Comparison of ENCODE assay signal across 1 cellular context in genomic region chr12:28190321-28191017, GRCh38.
TF ChIP-seq lines count a peak whose summit lies in the region.

A gene with protein sequence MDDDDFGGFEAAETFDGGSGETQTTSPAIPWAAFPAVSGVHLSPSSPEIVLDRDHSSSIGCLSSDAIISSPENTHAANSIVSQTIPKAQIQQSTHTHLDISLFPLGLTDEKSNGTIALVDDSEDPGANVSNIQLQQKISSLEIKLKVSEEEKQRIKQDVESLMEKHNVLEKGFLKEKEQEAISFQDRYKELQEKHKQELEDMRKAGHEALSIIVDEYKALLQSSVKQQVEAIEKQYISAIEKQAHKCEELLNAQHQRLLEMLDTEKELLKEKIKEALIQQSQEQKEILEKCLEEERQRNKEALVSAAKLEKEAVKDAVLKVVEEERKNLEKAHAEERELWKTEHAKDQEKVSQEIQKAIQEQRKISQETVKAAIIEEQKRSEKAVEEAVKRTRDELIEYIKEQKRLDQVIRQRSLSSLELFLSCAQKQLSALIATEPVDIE (plus strand): TSS chr12:28190456. CDS start chr12:28257216, 66,760 bp downstream.

TF ChIP-seq in HepG2, 621 proteins besides CTCF, POLR2A, EP300 and RAD21 (continued from another document and continues in another):
- TF ChIP-seq, protein P1, sequence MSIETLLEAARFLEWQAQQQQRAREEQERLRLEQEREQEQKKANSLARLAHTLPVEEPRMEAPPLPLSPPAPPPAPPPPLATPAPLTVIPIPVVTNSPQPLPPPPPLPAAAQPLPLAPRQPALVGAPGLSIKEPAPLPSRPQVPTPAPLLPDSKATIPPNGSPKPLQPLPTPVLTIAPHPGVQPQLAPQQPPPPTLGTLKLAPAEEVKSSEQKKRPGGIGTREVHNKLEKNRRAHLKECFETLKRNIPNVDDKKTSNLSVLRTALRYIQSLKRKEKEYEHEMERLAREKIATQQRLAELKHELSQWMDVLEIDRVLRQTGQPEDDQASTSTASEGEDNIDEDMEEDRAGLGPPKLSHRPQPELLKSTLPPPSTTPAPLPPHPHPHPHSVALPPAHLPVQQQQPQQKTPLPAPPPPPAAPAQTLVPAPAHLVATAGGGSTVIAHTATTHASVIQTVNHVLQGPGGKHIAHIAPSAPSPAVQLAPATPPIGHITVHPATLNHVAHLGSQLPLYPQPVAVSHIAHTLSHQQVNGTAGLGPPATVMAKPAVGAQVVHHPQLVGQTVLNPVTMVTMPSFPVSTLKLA (IDR thresholded peaks at IDR 0.05): peak; percentile 56
- TF ChIP-seq HMGXB3 (CRISPR knock-in tag; IDR thresholded peaks at IDR 0.05; ENCODE audit: borderline replicate concordance) (no peak; the same call in none of the 2 replicates), ZBTB38 (CRISPR knock-in tag; IDR thresholded peaks at IDR 0.05) (peak; percentile 84), ATF4 (CRISPR knock-in tag; IDR thresholded peaks at IDR 0.05) (peak in 1 of 2 experiments; percentile 79; a peak in 2 of 4 replicates), SALL1 (CRISPR knock-in tag; IDR thresholded peaks at IDR 0.05) (peak; percentile 89), TOPORS (CRISPR knock-in tag; IDR thresholded peaks at IDR 0.05) (no peak), ELF3 (CRISPR knock-in tag; IDR thresholded peaks at IDR 0.05) (peak; percentile 36; the same call in 1 of the 2 replicates), ZNF180 (CRISPR knock-in tag; IDR thresholded peaks at IDR 0.05; ENCODE audit: borderline replicate concordance, low read depth) (peak; percentile 72; the same call in 1 of the 2 replicates), ZFP1 (CRISPR knock-in tag; IDR thresholded peaks at IDR 0.05) (peak; percentile 13; the same call in 1 of the 2 replicates), NR2F2 (IDR thresholded peaks at IDR 0.05; ENCODE audit: borderline replicate concordance, low read depth) (no peak), NCOR1 (IDR thresholded peaks at IDR 0.05; ENCODE audit: borderline replicate concordance, low read length) (no peak), ZNF460 (CRISPR knock-in tag; IDR thresholded peaks at IDR 0.05; ENCODE audit: borderline replicate concordance) (no peak), HMGA1 (CRISPR knock-in tag; conservative IDR thresholded peaks at IDR 0.05) (no peak), ZNF740 (CRISPR knock-in tag; IDR thresholded peaks at IDR 0.05) (peak; percentile 68), HNF4G (IDR thresholded peaks at IDR 0.05; ENCODE audit: borderline replicate concordance, low read depth, low read length) (no peak), HNF4G (CRISPR knock-in tag; IDR thresholded peaks at IDR 0.05; ENCODE audit: borderline replicate concordance, low read depth) (peak; percentile 72; the same call in 1 of the 2 replicates), ZNF839 (CRISPR knock-in tag; IDR thresholded peaks at IDR 0.05; ENCODE audit: borderline replicate concordance) (0 out of 2 replicates have a peak, but pooled peaks have one; percentile 56), ZSCAN9 (CRISPR knock-in tag; IDR thresholded peaks at IDR 0.05; ENCODE audit: borderline replicate concordance) (peak; percentile 76; the same call in 1 of the 2 replicates), REL (CRISPR knock-in tag; conservative IDR thresholded peaks at IDR 0.05) (peak; percentile 56; the same call in 1 of the 2 replicates), RARA (CRISPR knock-in tag; IDR thresholded peaks at IDR 0.05) (peak; percentile 40; the same call in 1 of the 2 replicates), ZNF232 (CRISPR knock-in tag; IDR thresholded peaks at IDR 0.05; ENCODE audit: borderline replicate concordance) (peak; percentile 85; the same call in 1 of the 2 replicates), ZNF564 (CRISPR knock-in tag; IDR thresholded peaks at IDR 0.05) (peak; percentile 91), ZNF567 (CRISPR knock-in tag; IDR thresholded peaks at IDR 0.05; ENCODE audit: borderline replicate concordance) (no peak; the same call in 1 of the 2 replicates), ZMAT5 (CRISPR knock-in tag; IDR thresholded peaks at IDR 0.05; ENCODE audit: borderline replicate concordance, low read depth) (peak; percentile 61; the same call in 1 of the 2 replicates), ZNF431 (CRISPR knock-in tag; IDR thresholded peaks at IDR 0.05; ENCODE audit: borderline replicate concordance, low read depth) (0 out of 2 replicates have a peak, but pooled peaks have one; percentile 50), PHF8 (CRISPR knock-in tag; IDR thresholded peaks at IDR 0.05) (peak; percentile 95), ZFP41 (CRISPR knock-in tag; IDR thresholded peaks at IDR 0.05; ENCODE audit: borderline replicate concordance) (peak; percentile 93), TAF1 (CRISPR knock-in tag; IDR thresholded peaks at IDR 0.05) (peak; percentile 73), HNRNPL (IDR thresholded peaks at IDR 0.05; ENCODE audit: low read depth, low read length) (0 out of 2 replicates have a peak, but pooled peaks have one; percentile 9), ZNF414 (CRISPR knock-in tag; IDR thresholded peaks at IDR 0.05) (peak; percentile 68; the same call in 1 of the 2 replicates), FOXA1 (IDR thresholded peaks at IDR 0.05) (no peak), FOXA1 (CRISPR knock-in tag; IDR thresholded peaks at IDR 0.05) (peak; percentile 83), ZNF264 (CRISPR knock-in tag; IDR thresholded peaks at IDR 0.05) (0 out of 2 replicates have a peak, but pooled peaks have one; percentile 7), ZKSCAN1 (IDR thresholded peaks at IDR 0.05; ENCODE audit: low read length) (no peak), ZNF703 (CRISPR knock-in tag; IDR thresholded peaks at IDR 0.05; ENCODE audit: borderline replicate concordance) (peak; percentile 52; the same call in 1 of the 2 replicates), SSRP1 (CRISPR knock-in tag; IDR thresholded peaks at IDR 0.05) (peak; percentile 56), ELF4 (CRISPR knock-in tag; IDR thresholded peaks at IDR 0.05; ENCODE audit: borderline replicate concordance) (peak; percentile 74; the same call in 1 of the 2 replicates), ZNF598 (CRISPR knock-in tag; IDR thresholded peaks at IDR 0.05; ENCODE audit: borderline replicate concordance) (0 out of 2 replicates have a peak, but pooled peaks have one; percentile 31), NFRKB (IDR thresholded peaks at IDR 0.05) (no peak), ZNF235 (CRISPR knock-in tag; IDR thresholded peaks at IDR 0.05; ENCODE audit: borderline replicate concordance) (no peak)
- TF ChIP-seq, protein P2, sequence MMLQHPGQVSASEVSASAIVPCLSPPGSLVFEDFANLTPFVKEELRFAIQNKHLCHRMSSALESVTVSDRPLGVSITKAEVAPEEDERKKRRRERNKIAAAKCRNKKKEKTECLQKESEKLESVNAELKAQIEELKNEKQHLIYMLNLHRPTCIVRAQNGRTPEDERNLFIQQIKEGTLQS (CRISPR knock-in tag; IDR thresholded peaks at IDR 0.05): no peak
- TF ChIP-seq, protein P3, sequence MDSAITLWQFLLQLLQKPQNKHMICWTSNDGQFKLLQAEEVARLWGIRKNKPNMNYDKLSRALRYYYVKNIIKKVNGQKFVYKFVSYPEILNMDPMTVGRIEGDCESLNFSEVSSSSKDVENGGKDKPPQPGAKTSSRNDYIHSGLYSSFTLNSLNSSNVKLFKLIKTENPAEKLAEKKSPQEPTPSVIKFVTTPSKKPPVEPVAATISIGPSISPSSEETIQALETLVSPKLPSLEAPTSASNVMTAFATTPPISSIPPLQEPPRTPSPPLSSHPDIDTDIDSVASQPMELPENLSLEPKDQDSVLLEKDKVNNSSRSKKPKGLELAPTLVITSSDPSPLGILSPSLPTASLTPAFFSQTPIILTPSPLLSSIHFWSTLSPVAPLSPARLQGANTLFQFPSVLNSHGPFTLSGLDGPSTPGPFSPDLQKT (CRISPR knock-in tag; IDR thresholded peaks at IDR 0.05; ENCODE audit: borderline replicate concordance): peak; percentile 49; the same call in 1 of the 2 replicates
- TF ChIP-seq, protein P4, sequence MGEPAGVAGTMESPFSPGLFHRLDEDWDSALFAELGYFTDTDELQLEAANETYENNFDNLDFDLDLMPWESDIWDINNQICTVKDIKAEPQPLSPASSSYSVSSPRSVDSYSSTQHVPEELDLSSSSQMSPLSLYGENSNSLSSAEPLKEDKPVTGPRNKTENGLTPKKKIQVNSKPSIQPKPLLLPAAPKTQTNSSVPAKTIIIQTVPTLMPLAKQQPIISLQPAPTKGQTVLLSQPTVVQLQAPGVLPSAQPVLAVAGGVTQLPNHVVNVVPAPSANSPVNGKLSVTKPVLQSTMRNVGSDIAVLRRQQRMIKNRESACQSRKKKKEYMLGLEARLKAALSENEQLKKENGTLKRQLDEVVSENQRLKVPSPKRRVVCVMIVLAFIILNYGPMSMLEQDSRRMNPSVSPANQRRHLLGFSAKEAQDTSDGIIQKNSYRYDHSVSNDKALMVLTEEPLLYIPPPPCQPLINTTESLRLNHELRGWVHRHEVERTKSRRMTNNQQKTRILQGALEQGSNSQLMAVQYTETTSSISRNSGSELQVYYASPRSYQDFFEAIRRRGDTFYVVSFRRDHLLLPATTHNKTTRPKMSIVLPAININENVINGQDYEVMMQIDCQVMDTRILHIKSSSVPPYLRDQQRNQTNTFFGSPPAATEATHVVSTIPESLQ (CRISPR knock-in tag; conservative IDR thresholded peaks at IDR 0.05): no peak
- TF ChIP-seq, protein P5, sequence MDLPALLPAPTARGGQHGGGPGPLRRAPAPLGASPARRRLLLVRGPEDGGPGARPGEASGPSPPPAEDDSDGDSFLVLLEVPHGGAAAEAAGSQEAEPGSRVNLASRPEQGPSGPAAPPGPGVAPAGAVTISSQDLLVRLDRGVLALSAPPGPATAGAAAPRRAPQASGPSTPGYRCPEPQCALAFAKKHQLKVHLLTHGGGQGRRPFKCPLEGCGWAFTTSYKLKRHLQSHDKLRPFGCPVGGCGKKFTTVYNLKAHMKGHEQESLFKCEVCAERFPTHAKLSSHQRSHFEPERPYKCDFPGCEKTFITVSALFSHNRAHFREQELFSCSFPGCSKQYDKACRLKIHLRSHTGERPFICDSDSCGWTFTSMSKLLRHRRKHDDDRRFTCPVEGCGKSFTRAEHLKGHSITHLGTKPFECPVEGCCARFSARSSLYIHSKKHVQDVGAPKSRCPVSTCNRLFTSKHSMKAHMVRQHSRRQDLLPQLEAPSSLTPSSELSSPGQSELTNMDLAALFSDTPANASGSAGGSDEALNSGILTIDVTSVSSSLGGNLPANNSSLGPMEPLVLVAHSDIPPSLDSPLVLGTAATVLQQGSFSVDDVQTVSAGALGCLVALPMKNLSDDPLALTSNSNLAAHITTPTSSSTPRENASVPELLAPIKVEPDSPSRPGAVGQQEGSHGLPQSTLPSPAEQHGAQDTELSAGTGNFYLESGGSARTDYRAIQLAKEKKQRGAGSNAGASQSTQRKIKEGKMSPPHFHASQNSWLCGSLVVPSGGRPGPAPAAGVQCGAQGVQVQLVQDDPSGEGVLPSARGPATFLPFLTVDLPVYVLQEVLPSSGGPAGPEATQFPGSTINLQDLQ (CRISPR knock-in tag; IDR thresholded peaks at IDR 0.05): 0 out of 2 replicates have a peak, but pooled peaks have one; percentile 61
